1 cellular context compared by ENCODE assay signal in the genomic region with DNA sequence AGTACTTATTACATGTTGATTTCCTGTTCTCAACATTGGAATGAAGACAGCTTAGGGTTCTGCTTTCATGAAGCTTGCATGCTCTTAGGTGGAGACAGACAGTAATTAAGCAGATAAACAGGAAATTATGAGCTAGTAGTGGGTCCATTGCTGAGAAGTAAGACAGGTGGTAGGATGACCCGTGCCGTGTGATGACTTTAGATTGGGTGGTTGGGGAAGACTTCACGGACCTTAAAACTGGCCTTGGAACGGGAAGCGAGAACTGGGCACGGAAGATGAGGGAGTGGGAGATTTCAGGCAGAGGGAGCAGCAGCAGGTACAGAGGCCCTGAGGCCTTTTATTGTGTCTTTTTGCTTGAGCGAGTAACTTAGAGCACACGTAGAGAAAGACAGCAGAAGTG.
TF ChIP-seq lines count a peak whose summit lies in the region.

No MANE protein-coding gene starts in this region.

TF ChIP-seq in WTC11, 78 proteins besides CTCF, POLR2A, EP300 and RAD21 (continued from another document):
- TF ChIP-seq, protein P1, sequence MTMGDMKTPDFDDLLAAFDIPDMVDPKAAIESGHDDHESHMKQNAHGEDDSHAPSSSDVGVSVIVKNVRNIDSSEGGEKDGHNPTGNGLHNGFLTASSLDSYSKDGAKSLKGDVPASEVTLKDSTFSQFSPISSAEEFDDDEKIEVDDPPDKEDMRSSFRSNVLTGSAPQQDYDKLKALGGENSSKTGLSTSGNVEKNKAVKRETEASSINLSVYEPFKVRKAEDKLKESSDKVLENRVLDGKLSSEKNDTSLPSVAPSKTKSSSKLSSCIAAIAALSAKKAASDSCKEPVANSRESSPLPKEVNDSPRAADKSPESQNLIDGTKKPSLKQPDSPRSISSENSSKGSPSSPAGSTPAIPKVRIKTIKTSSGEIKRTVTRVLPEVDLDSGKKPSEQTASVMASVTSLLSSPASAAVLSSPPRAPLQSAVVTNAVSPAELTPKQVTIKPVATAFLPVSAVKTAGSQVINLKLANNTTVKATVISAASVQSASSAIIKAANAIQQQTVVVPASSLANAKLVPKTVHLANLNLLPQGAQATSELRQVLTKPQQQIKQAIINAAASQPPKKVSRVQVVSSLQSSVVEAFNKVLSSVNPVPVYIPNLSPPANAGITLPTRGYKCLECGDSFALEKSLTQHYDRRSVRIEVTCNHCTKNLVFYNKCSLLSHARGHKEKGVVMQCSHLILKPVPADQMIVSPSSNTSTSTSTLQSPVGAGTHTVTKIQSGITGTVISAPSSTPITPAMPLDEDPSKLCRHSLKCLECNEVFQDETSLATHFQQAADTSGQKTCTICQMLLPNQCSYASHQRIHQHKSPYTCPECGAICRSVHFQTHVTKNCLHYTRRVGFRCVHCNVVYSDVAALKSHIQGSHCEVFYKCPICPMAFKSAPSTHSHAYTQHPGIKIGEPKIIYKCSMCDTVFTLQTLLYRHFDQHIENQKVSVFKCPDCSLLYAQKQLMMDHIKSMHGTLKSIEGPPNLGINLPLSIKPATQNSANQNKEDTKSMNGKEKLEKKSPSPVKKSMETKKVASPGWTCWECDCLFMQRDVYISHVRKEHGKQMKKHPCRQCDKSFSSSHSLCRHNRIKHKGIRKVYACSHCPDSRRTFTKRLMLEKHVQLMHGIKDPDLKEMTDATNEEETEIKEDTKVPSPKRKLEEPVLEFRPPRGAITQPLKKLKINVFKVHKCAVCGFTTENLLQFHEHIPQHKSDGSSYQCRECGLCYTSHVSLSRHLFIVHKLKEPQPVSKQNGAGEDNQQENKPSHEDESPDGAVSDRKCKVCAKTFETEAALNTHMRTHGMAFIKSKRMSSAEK (CRISPR knock-in tag; IDR thresholded peaks at IDR 0.05; ENCODE audit: borderline replicate concordance): no peak
- TF ChIP-seq ZNF121 (CRISPR knock-in tag; IDR thresholded peaks at IDR 0.05) (no peak), ESRRA (CRISPR knock-in tag; IDR thresholded peaks at IDR 0.05; ENCODE audit: borderline replicate concordance) (no peak), NR2C2 (CRISPR knock-in tag; IDR thresholded peaks at IDR 0.05) (no peak)
